In genomic region chr20:46307139-46307998, GRCh38 we compare ENCODE assay signal across 8 cellular contexts. TPM values are rescaled to one million over a fixed set of nuclear protein-coding genes. Genes with fewer than 3 reads are reported as not detected.
DNase-seq lines count a peak whose midpoint lies in the region; ATAC-seq, FAIRE-seq and TF ChIP-seq lines count a peak whose summit lies in the region.

No MANE protein-coding gene starts in this region.

- H3K9ac ChIP-seq in endothelial cell of umbilical vein (replicated peaks; ENCODE audit: extremely low read depth, insufficient read depth, low read length) = no peak overlapping the region

- POLR2A ChIA-PET in endothelial cell of umbilical vein (lab: Charles Lee) = no interaction called here

- H3K9me3 ChIP-seq in endothelial cell of umbilical vein (replicated peaks; ENCODE audit: control insufficient read depth, insufficient read depth, low read length) = no peaks in the 10 kb centered on the region

- intact Hi-C loops in endothelial cell of umbilical vein (cut with micrococcal nuclease) = loop anchor here (1.0 kb wide), 1 partner anchor 42 kb away; no protein-coding TSS in a partner anchor

- no peak overlapping the region for H2AFZ ChIP-seq in endothelial cell of umbilical vein (ENCODE audit: low read depth, low read length)

- peak; percentile 69 for ATAC-seq in HG02798 (IDR thresholded peaks at IDR 0.05; ENCODE audit: poor library complexity, unreplicated experiment)
- no peak for ATAC-seq in GM21367 (IDR thresholded peaks at IDR 0.05; ENCODE audit: unreplicated experiment)

- peaks cover 48 to 60% of the 10 kb centered on the region in 2 experiments for H3K27me3 ChIP-seq in endothelial cell of umbilical vein (ENCODE audit: control insufficient read depth in 2 of 2, insufficient read depth in 2 of 2, low read length in 2 of 2)

- no peak for TF ChIP-seq POLR2A in endothelial cell of umbilical vein (IDR thresholded peaks at IDR 0.05; ENCODE audit: low read depth, low read length)

- no peak overlapping the region for H3K4me2 ChIP-seq in endothelial cell of umbilical vein (ENCODE audit: insufficient read depth, low read length)

- peak; percentile 72 for FAIRE-seq in endothelial cell of umbilical vein (lab: Jason Lieb, UNC)

- no peaks in the 10 kb centered on the region for H3K4me1 ChIP-seq in endothelial cell of umbilical vein (ENCODE audit: control insufficient read depth, extremely low read depth, insufficient read depth, low read length)

- no peak overlapping the region for H3K27ac ChIP-seq in endothelial cell of umbilical vein (ENCODE audit: insufficient read depth, low read depth, low read length)

- BruUV-seq in endothelial cell of umbilical vein (replicated peaks; lab: Mats Ljungman, UMichigan) = no TSS peak

- H3K79me2 ChIP-seq in endothelial cell of umbilical vein (ENCODE audit: control insufficient read depth, insufficient read depth, low read length) = no peaks in the 10 kb centered on the region

- H3K4me3 ChIP-seq in endothelial cell of umbilical vein (replicated peaks in 1 of 3; ENCODE audit: insufficient read depth in 1 of 3, low read depth in 1 of 3, low read length in 3 of 3) = no peak overlapping the region

- DNase-seq in DMS153 (lab: John Stamatoyannopoulos, UW) (peak; percentile 21), NCI-H748 (lab: John Stamatoyannopoulos, UW; ENCODE audit: unreplicated experiment) (peak; percentile 59), endothelial cell of umbilical vein (ENCODE audit: low read depth, low spot score) (peak; percentile 22), midbrain (lab: John Stamatoyannopoulos, UW) (peak; percentile 11)
- DNase-seq in activated CD8-positive, alpha-beta memory T cell treated with anti-CD3 and anti-CD28 coated beads for 4 hours (ENCODE audit: low read depth in 2 of 2) = peak; percentile 46 to 55
- DNase-seq in stimulated activated CD8-positive, alpha-beta memory T cell treated with anti-CD3 and anti-CD28 coated beads, Interleukin-4, amount 100 ng/mL, for 48 hours = peak; percentile 80

- CTCF ChIA-PET in endothelial cell of umbilical vein (lab: Charles Lee) = interaction anchor here (0.5 to 3.0 kb wide), 42 partner anchors 8 to 373 kb away, joined by 3 to 42 read pairs (median 4); partner anchors contain the start of gene ELMO2

- TF ChIP-seq CTCF in endothelial cell of umbilical vein (IDR thresholded peaks at IDR 0.05; ENCODE audit: extremely low read depth in 1 of 2, insufficient read depth in 1 of 2, low read depth in 1 of 2, low read length in 2 of 2) = peak; percentile 75 to 88

- no peaks in the 10 kb centered on the region for H3K36me3 ChIP-seq in endothelial cell of umbilical vein (ENCODE audit: control insufficient read depth in 2 of 2, extremely low read depth in 1 of 2, insufficient read depth in 2 of 2, low read length in 2 of 2)

- H4K20me1 ChIP-seq in endothelial cell of umbilical vein (replicated peaks; ENCODE audit: control insufficient read depth, extremely low read depth, insufficient read depth, low read length) = no peaks in the 10 kb centered on the region

- no peaks in the 10 kb centered on the region for H3K9me1 ChIP-seq in endothelial cell of umbilical vein (replicated peaks; ENCODE audit: control insufficient read depth, extremely low read depth, insufficient read depth, low read length)

- dilution Hi-C loops in endothelial cell of umbilical vein (cut with MboI; ENCODE audit: extremely low pct_ligation_motif_present, low sequenced_read_pairs) = no loop called here

TF ChIP-seq in endothelial cell of umbilical vein, 7 proteins besides CTCF, POLR2A, EP300 and RAD21:
- TF ChIP-seq GATA2 (IDR thresholded peaks at IDR 0.05; ENCODE audit: insufficient read depth, insufficient read length, low read depth, low read length) = no peak
- no peak for TF ChIP-seq MAX (IDR thresholded peaks at IDR 0.05; ENCODE audit: insufficient read depth, insufficient read length)
- TF ChIP-seq EZH2 (IDR thresholded peaks at IDR 0.05; ENCODE audit: borderline replicate concordance, low read depth, low read length, severe bottlenecking) = peak; percentile 90

RNA-seq across cellular contexts. Expression of gene CDH22, which starts 0.9 kb away (rescaled TPM):
- not detected in 2 replicates for total RNA-seq in endothelial cell of umbilical vein
- not detected in 2 replicates for polyA plus RNA-seq in endothelial cell of umbilical vein
- polyA plus RNA-seq in endothelial cell of umbilical vein (2011; cell fraction: cytosol; rRNA removed) = not detected in 2 replicates
- not detected in 2 replicates for polyA plus RNA-seq in endothelial cell of umbilical vein (2011; cell fraction: nucleus; rRNA removed)
- polyA plus RNA-seq in endothelial cell of umbilical vein (2012) = 0.10 TPM in 1 of 2 replicates, not detected in the other
- polyA minus RNA-seq in endothelial cell of umbilical vein = not detected in 2 replicates
- polyA minus RNA-seq in endothelial cell of umbilical vein (2011; cell fraction: cytosol; rRNA and poly(A)+ RNA removed) = not detected
- polyA minus RNA-seq in endothelial cell of umbilical vein (2011; cell fraction: nucleus; rRNA and poly(A)+ RNA removed) = 0.14 TPM in 1 of 2 replicates, not detected in the other

Comparison
In these comparisons a context has a peak if more than half of its experiments do, and no peak if none do; other contexts are left out.
1. DNase-seq: peak in every context shown above with its lines; median percentile 80 in stimulated activated CD8-positive, alpha-beta memory T cell treated with anti-CD3 and anti-CD28 coated beads, Interleukin-4, amount 100 ng/mL, for 48 hours; 59 in NCI-H748; 50 in activated CD8-positive, alpha-beta memory T cell treated with anti-CD3 and anti-CD28 coated beads for 4 hours; 22 in endothelial cell of umbilical vein; 21 in DMS153; 11 in midbrain.